In genomic region chr2:88692187-88692586, GRCh38 we compare ENCODE assay signal across 8 cellular contexts. TPM values are rescaled to one million over a fixed set of nuclear protein-coding genes. Genes with fewer than 3 reads are reported as not detected.
DNase-seq lines count a peak whose midpoint lies in the region; ATAC-seq and TF ChIP-seq lines count a peak whose summit lies in the region.

No MANE protein-coding gene starts in this region.

- CTCF ChIA-PET in HCT116 (lab: Charles Lee), result no interaction called here

- no peaks in the 10 kb centered on the region for H3F3A ChIP-seq in SU-DHL-6 (ENCODE audit: insufficient read depth)

- RAD21 ChIA-PET in HCT116 (lab: Charles Lee; ENCODE audit: low non-redundant PET in 1 of 2, low total read pairs in 2 of 2, uncharacterized antibody in 2 of 2, unreplicated experiment in 2 of 2), result no interaction called here

- H3K4me1 ChIP-seq in HCT116 (ENCODE audit: control insufficient read depth in 1 of 2, insufficient read depth in 2 of 2, low read length in 2 of 2) (peaks cover 10 to 26% of the 10 kb centered on the region in 2 experiments; a peak in 3 of 4 replicates), breast epithelium (no peaks in the 10 kb centered on the region), left lung (peaks cover 4 to 37% of the 10 kb centered on the region in 2 donors)

- TF ChIP-seq CTCF in HCT116 (IDR thresholded peaks at IDR 0.05 in 2 of 3, conservative IDR thresholded peaks at IDR 0.05 in 1 of 3; ENCODE audit: borderline replicate concordance in 1 of 3, insufficient read depth in 1 of 3, low read depth in 2 of 3, low read length in 2 of 3) (no peak), SU-DHL-6 (IDR thresholded peaks at IDR 0.05; ENCODE audit: insufficient read depth, low read length, poor library complexity, severe bottlenecking) (no peak), breast epithelium (IDR thresholded peaks at IDR 0.05) (no peak), left lung (IDR thresholded peaks at IDR 0.05) (no peak)

- H3K4me3 ChIP-seq in HCT116 (replicated peaks in 1 of 2; ENCODE audit: low read depth in 1 of 2, low read length in 2 of 2) (peak overlapping the region; percentile 55 to 89), SU-DHL-6 (ENCODE audit: insufficient read depth, low read length, poor library complexity, severe bottlenecking) (peak overlapping the region; percentile 82), breast epithelium (peak overlapping the region; percentile 69 to 81 (median 78)), left lung (peak overlapping the region; percentile 86 to 87)

- TF ChIP-seq POLR2A in HCT116 (IDR thresholded peaks at IDR 0.05; ENCODE audit: borderline replicate concordance, extremely low read depth, insufficient read depth, insufficient read length) (no peak), breast epithelium (IDR thresholded peaks at IDR 0.05) (no peak)

- H2AFZ ChIP-seq in HCT116 (ENCODE audit: low read depth, low read length, poor library complexity, severe bottlenecking), result no peak overlapping the region
- peak overlapping the region; percentile 72 for H2AFZ ChIP-seq in SU-DHL-6 (ENCODE audit: low read depth, low read length, severe bottlenecking)

- peak overlapping the region; percentile 79 for H3K9ac ChIP-seq in HCT116 (ENCODE audit: low read length)
- H3K9ac ChIP-seq in SU-DHL-6 (ENCODE audit: low read length), result peak overlapping the region; percentile 69

- no peak for TF ChIP-seq RAD21 in HCT116 (IDR thresholded peaks at IDR 0.05; ENCODE audit: low read depth)

- H3K9me2 ChIP-seq in HCT116 (ENCODE audit: insufficient read depth) (0 out of 2 replicates have a peak, but pooled peaks cover 5% of the 10 kb centered on the region), SU-DHL-6 (replicated peaks; ENCODE audit: insufficient read depth, low read length) (no peaks in the 10 kb centered on the region)

- H3K27ac ChIP-seq in HCT116 (ENCODE audit: low read depth, low read length) (peak overlapping the region; percentile 51), SU-DHL-6 (ENCODE audit: low read depth, low read length) (peak overlapping the region; percentile 39), breast epithelium (peak overlapping the region; percentile 74 to 87), left lung (peak overlapping the region; percentile 40 to 90)

- intact Hi-C loops in HCT116 (cut with micrococcal nuclease), result no loop called here
- intact Hi-C loops in breast epithelium (cut with DNase I; ENCODE audit: low total_unique reads), result no loop called here
- intact Hi-C loops in left lung (cut with DNase I), result no loop called here

- H4K20me1 ChIP-seq in HCT116 (ENCODE audit: insufficient read depth) (no peaks in the 10 kb centered on the region), SU-DHL-6 (ENCODE audit: low read depth, low read length) (no peaks in the 10 kb centered on the region)

- POLR2A ChIA-PET in HCT116 (lab: Charles Lee), result no interaction called here

- peak overlapping the region; percentile 98 for H3K4me2 ChIP-seq in HCT116 (ENCODE audit: low read length)
- peak overlapping the region; percentile 94 for H3K4me2 ChIP-seq in SU-DHL-6 (ENCODE audit: low read depth, low read length, poor library complexity, severe bottlenecking)

- H3K27me3 ChIP-seq in HCT116 (ENCODE audit: insufficient read depth, low read length), result no peaks in the 10 kb centered on the region
- no peaks in the 10 kb centered on the region for H3K27me3 ChIP-seq in SU-DHL-6 (ENCODE audit: low read length)
- H3K27me3 ChIP-seq in breast epithelium, result no peaks in the 10 kb centered on the region
- no peaks in the 10 kb centered on the region for H3K27me3 ChIP-seq in left lung

- no peak for ATAC-seq in HCT116
- ATAC-seq in left lung, result peak; percentile 5
- ATAC-seq in HG02588 (IDR thresholded peaks at IDR 0.05; ENCODE audit: unreplicated experiment), result no peak
- ATAC-seq in HG02759 (IDR thresholded peaks at IDR 0.05; ENCODE audit: unreplicated experiment), result no peak

- H3K79me2 ChIP-seq in HCT116 (ENCODE audit: insufficient read depth, low read length), result peaks cover 63% of the 10 kb centered on the region
- H3K79me2 ChIP-seq in SU-DHL-6 (ENCODE audit: insufficient read depth, low read length), result peaks cover 55% of the 10 kb centered on the region

- BruUV-seq in HCT116 (replicated peaks; lab: Mats Ljungman, UMichigan), result TSS peak; percentile 43

- H3K9me3 ChIP-seq in HCT116 (ENCODE audit: control insufficient read depth in 1 of 2, insufficient read depth in 1 of 2, low read depth in 1 of 2, low read length in 2 of 2) (peaks cover 0 to under 1% of the 10 kb centered on the region in 2 experiments; a peak in 1 of 4 replicates), SU-DHL-6 (ENCODE audit: insufficient read depth, low read length) (no peaks in the 10 kb centered on the region), breast epithelium (no peaks in the 10 kb centered on the region), left lung (no peaks in the 10 kb centered on the region)

- DNase-seq in AG20443 (ENCODE audit: low spot score), result peak; percentile 30
- DNase-seq in HCT116 (ENCODE audit: low read depth, low spot score), result no peak
- DNase-seq in breast epithelium (ENCODE audit: low spot score in 2 of 2), result no peak
- DNase-seq in left lung, result peak; percentile 36 to 81
- peak; percentile 4 to 26 for DNase-seq in stimulated activated CD8-positive, alpha-beta memory T cell treated with anti-CD3 and anti-CD28 coated beads, Interleukin-2, amount 100 ng/mL, for 48 hours (ENCODE audit: low read depth in 2 of 2)

- no peaks in the 10 kb centered on the region for H3K36me3 ChIP-seq in HCT116 (ENCODE audit: control insufficient read depth in 1 of 2, insufficient read depth in 2 of 2, low read length in 2 of 2)
- H3K36me3 ChIP-seq in SU-DHL-6 (ENCODE audit: low read length), result no peaks in the 10 kb centered on the region
- H3K36me3 ChIP-seq in breast epithelium, result no peaks in the 10 kb centered on the region
- no peaks in the 10 kb centered on the region for H3K36me3 ChIP-seq in left lung

TF ChIP-seq in HCT116, 20 proteins besides CTCF, POLR2A, EP300 and RAD21:
- TF ChIP-seq, protein P1, sequence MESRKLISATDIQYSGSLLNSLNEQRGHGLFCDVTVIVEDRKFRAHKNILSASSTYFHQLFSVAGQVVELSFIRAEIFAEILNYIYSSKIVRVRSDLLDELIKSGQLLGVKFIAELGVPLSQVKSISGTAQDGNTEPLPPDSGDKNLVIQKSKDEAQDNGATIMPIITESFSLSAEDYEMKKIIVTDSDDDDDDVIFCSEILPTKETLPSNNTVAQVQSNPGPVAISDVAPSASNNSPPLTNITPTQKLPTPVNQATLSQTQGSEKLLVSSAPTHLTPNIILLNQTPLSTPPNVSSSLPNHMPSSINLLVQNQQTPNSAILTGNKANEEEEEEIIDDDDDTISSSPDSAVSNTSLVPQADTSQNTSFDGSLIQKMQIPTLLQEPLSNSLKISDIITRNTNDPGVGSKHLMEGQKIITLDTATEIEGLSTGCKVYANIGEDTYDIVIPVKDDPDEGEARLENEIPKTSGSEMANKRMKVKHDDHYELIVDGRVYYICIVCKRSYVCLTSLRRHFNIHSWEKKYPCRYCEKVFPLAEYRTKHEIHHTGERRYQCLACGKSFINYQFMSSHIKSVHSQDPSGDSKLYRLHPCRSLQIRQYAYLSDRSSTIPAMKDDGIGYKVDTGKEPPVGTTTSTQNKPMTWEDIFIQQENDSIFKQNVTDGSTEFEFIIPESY (IDR thresholded peaks at IDR 0.05; ENCODE audit: extremely low read depth, insufficient replicate concordance, low read length), result no peak
- no peak for TF ChIP-seq ELF1 (IDR thresholded peaks at IDR 0.05; ENCODE audit: borderline replicate concordance, low read depth)
- no peak for TF ChIP-seq EGR1 (IDR thresholded peaks at IDR 0.05; ENCODE audit: low read depth)
- no peak for TF ChIP-seq YY1 (IDR thresholded peaks at IDR 0.05; ENCODE audit: extremely low read depth, insufficient replicate concordance, low read depth, low read length)
- TF ChIP-seq, protein P2, sequence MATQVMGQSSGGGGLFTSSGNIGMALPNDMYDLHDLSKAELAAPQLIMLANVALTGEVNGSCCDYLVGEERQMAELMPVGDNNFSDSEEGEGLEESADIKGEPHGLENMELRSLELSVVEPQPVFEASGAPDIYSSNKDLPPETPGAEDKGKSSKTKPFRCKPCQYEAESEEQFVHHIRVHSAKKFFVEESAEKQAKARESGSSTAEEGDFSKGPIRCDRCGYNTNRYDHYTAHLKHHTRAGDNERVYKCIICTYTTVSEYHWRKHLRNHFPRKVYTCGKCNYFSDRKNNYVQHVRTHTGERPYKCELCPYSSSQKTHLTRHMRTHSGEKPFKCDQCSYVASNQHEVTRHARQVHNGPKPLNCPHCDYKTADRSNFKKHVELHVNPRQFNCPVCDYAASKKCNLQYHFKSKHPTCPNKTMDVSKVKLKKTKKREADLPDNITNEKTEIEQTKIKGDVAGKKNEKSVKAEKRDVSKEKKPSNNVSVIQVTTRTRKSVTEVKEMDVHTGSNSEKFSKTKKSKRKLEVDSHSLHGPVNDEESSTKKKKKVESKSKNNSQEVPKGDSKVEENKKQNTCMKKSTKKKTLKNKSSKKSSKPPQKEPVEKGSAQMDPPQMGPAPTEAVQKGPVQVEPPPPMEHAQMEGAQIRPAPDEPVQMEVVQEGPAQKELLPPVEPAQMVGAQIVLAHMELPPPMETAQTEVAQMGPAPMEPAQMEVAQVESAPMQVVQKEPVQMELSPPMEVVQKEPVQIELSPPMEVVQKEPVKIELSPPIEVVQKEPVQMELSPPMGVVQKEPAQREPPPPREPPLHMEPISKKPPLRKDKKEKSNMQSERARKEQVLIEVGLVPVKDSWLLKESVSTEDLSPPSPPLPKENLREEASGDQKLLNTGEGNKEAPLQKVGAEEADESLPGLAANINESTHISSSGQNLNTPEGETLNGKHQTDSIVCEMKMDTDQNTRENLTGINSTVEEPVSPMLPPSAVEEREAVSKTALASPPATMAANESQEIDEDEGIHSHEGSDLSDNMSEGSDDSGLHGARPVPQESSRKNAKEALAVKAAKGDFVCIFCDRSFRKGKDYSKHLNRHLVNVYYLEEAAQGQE (IDR thresholded peaks at IDR 0.05; ENCODE audit: low read depth), result no peak
- no peak for TF ChIP-seq ATF3 (IDR thresholded peaks at IDR 0.05)
- no peak for TF ChIP-seq FOSL1 (IDR thresholded peaks at IDR 0.05; ENCODE audit: low read depth)
- TF ChIP-seq CEBPB (IDR thresholded peaks at IDR 0.05; ENCODE audit: low read depth), result no peak
- TF ChIP-seq EZH2 (IDR thresholded peaks at IDR 0.05), result no peak
- TF ChIP-seq JUND (IDR thresholded peaks at IDR 0.05), result no peak
TF ChIP-seq in HCT116: peak in this region for 0.

RNA-seq across cellular contexts. Expression of gene RPIA, which starts 0.7 kb away (rescaled TPM):
- total RNA-seq in HCT116 (2021; ENCODE audit: unreplicated experiment), result 43.3 TPM
- 24.7 and 29.7 TPM in 2 replicates for polyA plus RNA-seq in HCT116 (2012)
- total RNA-seq in breast epithelium, result 10 to 100 TPM in 2 of 3 donors, 1 to 10 TPM in 1; 9.9 to 15.4 (median 10.4) TPM
- 10 to 100 TPM; 16.0 to 18.5 TPM for total RNA-seq in left lung

Comparison
In these comparisons a context has a peak if more than half of its experiments do, and no peak if none do; other contexts are left out.
1. DNase-seq: peak in AG20443 (single experiment), left lung (2 of 2) and stimulated activated CD8-positive, alpha-beta memory T cell treated with anti-CD3 and anti-CD28 coated beads, Interleukin-2, amount 100 ng/mL, for 48 hours (2 of 2); none in HCT116 (single experiment) and breast epithelium (0 of 2).
2. Peak in every context shown above with its lines, with median percentiles within 50 percentile points of each other: H3K27ac ChIP-seq and H3K4me3 ChIP-seq.